ENCODE assay signal across 11 cellular contexts in the genomic region with DNA sequence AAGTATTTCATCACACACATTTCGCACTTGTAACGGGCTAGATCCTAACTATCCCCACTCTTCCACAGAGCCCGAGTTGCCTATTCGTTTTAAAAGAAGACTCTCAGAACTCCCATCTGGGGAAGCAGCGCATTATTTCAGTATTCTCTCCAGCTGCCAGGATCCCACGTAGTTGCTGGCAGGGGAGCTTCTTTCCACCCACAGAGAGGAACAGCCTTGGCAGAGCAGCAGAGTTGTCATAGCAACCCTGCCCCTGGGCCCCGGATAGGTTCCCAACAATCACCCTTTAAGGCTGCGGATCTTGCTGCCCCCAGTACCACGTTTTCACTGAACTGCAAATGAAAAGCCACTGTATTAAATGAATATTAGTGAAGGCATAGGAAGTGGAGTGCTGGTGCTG.
DNase-seq lines count a peak whose midpoint lies in the region; ATAC-seq and TF ChIP-seq lines count a peak whose summit lies in the region.
"Had no signal": no experiment of that assay in that cellular context is flagged by ENCODE, and none has a peak within 500 bp of the region (broad histone marks: within the 10 kb centered on the region; RNA-seq: fewer than 3 reads in every experiment).

No MANE protein-coding gene starts in this region.

- H3K27ac ChIP-seq in HEK293 (ENCODE audit: extremely low read depth, low read depth, low read length): no peak overlapping the region
- H3K27ac ChIP-seq: uterus had no signal

- CTCF ChIA-PET in HEK293 (lab: Yijun Ruan, JAX): no interaction called here

- H3K36me3 ChIP-seq in HEK293 (ENCODE audit: control insufficient read depth in 2 of 2, insufficient read depth in 1 of 2, low read length in 2 of 2) (no peaks in the 10 kb centered on the region), NT2/D1 (ENCODE audit: insufficient read depth, insufficient read length, low read length) (no peaks in the 10 kb centered on the region)
- H3K36me3 ChIP-seq: uterus had no signal

- no peak for TF ChIP-seq CTCF in HEK293 (tag by site-specific recombination; IDR thresholded peaks at IDR 0.05)

- H3K4me1 ChIP-seq in HEK293 (ENCODE audit: control insufficient read depth, insufficient read depth, low read length) (no peaks in the 10 kb centered on the region), NT2/D1 (ENCODE audit: insufficient read depth, insufficient read length) (no peaks in the 10 kb centered on the region)
- H3K4me1 ChIP-seq: uterus had no signal

- H3K9me3 ChIP-seq in HEK293 (ENCODE audit: control insufficient read depth, insufficient read depth, low read depth, low read length) (no peaks in the 10 kb centered on the region), NT2/D1 (ENCODE audit: insufficient read depth, low read length) (no peaks in the 10 kb centered on the region)
- H3K9me3 ChIP-seq: uterus had no signal

- intact Hi-C loops in head of caudate nucleus (cut with DNase I): no loop called here
- intact Hi-C loops in posterior cingulate gyrus (cut with DNase I): no loop called here

- no peak for ATAC-seq in left lobe of liver
- ATAC-seq in GM21619 (IDR thresholded peaks at IDR 0.05; ENCODE audit: unreplicated experiment): no peak

- H3K4me3 ChIP-seq in HEK293 (ENCODE audit: low read depth, low read length) (no peak overlapping the region), NT2/D1 (ENCODE audit: insufficient read length, low read depth) (no peak overlapping the region)
- H3K4me3 ChIP-seq: uterus had no signal

- peak; percentile 2 for DNase-seq in NT2/D1 (ENCODE audit: low read depth, low spot score)
- DNase-seq in head of caudate nucleus: peak; percentile 58 to 96 (median 84)
- peak; percentile 47 to 96 (median 80) for DNase-seq in posterior cingulate gyrus
- no peak for DNase-seq in SK-N-DZ (ENCODE audit: low spot score)
- no peak for DNase-seq in left lobe of liver (ENCODE audit: low spot score)
- DNase-seq in NOMO-1 treated with DMSO at 0.1 percent for 48 hours (lab: John Stamatoyannopoulos, UW; ENCODE audit: unreplicated experiment): no peak
- DNase-seq: GOT3, NCI-H1436, uterus had no signal

- POLR2A ChIA-PET in HEK293 (lab: Yijun Ruan, JAX): no interaction called here

- H3K9ac ChIP-seq in NT2/D1 (ENCODE audit: insufficient read length, low read depth): no peak overlapping the region

- H3K27me3 ChIP-seq in NT2/D1 (ENCODE audit: insufficient read depth, insufficient read length): no peaks in the 10 kb centered on the region
- H3K27me3 ChIP-seq: uterus had no signal

TF ChIP-seq in HEK293, 187 proteins besides CTCF, POLR2A, EP300 and RAD21:
- TF ChIP-seq ZNF664 (tag by site-specific recombination; IDR thresholded peaks at IDR 0.05): no peak
- TF ChIP-seq GLIS1 (tag by site-specific recombination; IDR thresholded peaks at IDR 0.05): peak; percentile 52
- TF ChIP-seq ZFHX2 (tag by site-specific recombination; conservative IDR thresholded peaks at IDR 0.05): peak; percentile 16; the same call in 1 of the 2 replicates
- TF ChIP-seq, protein P1, sequence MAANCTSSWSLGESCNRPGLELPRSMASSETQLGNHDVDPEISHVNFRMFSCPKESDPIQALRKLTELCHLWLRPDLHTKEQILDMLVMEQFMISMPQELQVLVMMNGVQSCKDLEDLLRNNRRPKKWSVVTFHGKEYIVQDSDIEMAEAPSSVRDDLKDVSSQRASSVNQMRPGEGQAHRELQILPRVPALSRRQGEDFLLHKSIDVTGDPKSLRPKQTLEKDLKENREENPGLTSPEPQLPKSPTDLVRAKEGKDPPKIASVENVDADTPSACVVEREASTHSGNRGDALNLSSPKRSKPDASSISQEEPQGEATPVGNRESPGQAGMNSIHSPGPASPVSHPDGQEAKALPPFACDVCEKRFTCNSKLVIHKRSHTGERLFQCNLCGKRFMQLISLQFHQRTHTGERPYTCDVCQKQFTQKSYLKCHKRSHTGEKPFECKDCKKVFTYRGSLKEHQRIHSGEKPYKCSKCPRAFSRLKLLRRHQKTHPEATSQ (tag by site-specific recombination; IDR thresholded peaks at IDR 0.05): no peak
- peak; percentile 49; the same call in 1 of the 2 replicates for TF ChIP-seq ZNF341 (tag by site-specific recombination; IDR thresholded peaks at IDR 0.05; ENCODE audit: low read depth)

Comparison
In these comparisons a context has a peak if more than half of its experiments do, and no peak if none do; other contexts are left out.
1. DNase-seq: peak in NT2/D1 (single experiment), head of caudate nucleus (42 of 42) and posterior cingulate gyrus (10 of 10); none in SK-N-DZ (single experiment), left lobe of liver (single experiment) and NOMO-1 treated with DMSO at 0.1 percent for 48 hours (single experiment).